In the genomic region with DNA sequence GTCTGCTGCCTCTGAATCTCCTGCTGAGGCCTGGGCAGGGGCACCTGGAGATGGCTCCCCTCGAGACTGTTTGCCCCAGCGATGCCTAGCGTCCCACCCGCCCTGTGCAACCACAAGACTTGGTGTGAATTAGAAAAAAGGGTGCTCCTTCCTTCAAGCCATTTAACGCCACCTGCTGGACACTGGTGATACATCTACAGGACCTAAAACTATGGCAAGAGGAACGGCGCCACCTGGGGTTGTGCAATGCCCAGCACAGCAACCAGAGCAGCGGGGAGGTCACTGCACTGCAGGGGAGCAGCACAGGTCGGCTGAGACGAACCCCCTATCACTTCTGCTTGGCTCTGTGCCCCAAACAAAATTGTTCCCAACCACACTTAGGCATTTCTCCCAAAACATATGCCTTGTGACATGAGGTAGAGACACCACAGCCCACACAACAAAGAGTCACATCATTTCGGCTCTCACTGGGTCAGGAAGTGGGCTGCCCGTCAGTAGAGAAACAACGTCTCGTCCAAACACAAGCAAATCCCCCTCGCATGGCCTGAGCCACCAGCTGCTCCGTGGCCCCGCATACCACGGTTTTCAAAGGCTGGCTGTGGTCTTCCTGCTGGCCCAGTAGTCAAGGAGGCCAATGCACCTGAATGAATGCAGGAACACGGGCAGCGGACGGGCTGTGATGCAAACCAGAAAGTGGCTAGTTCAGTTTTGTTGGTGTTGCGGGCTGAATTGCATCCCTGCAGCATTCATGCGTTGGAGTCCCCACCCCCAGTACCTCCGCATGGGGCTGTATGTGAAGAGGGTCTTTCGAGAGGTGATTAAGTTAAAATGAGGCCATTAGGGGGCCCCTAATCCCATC, we compare ENCODE assay signal across 9 cellular contexts.
DNase-seq lines count a peak whose midpoint lies in the region; ATAC-seq and TF ChIP-seq lines count a peak whose summit lies in the region.
"Had no signal": no experiment of that assay in that cellular context is flagged by ENCODE, and none has a peak within 500 bp of the region (broad histone marks: within the 10 kb centered on the region; RNA-seq: fewer than 3 reads in every experiment).

No MANE protein-coding gene starts in this region.

- H3K4me3 ChIP-seq in SJCRH30 = no peak overlapping the region
- H3K4me3 ChIP-seq in cardiac fibroblast (replicated peaks in 1 of 2; ENCODE audit: low read depth in 2 of 2, low read length in 2 of 2) = no peak overlapping the region
- H3K4me3 ChIP-seq in liver (ENCODE audit: low read depth in 1 of 3, low read length in 3 of 3) = no peak overlapping the region

- H3K27me3 ChIP-seq in SJCRH30 = no peaks in the 10 kb centered on the region
- H3K27me3 ChIP-seq in liver (ENCODE audit: control insufficient read depth in 4 of 4, insufficient read depth in 4 of 4, low read length in 3 of 4) = no peaks in the 10 kb centered on the region

- ATAC-seq in GM21723 (IDR thresholded peaks at IDR 0.05; ENCODE audit: unreplicated experiment) = no peak
- ATAC-seq: CD8-positive, alpha-beta T cell had no signal

- H3K9ac ChIP-seq in liver (ENCODE audit: low read depth in 1 of 2, low read length in 2 of 2) = no peak overlapping the region

- H3K27ac ChIP-seq in SJCRH30 = no peak overlapping the region
- no peak overlapping the region for H3K27ac ChIP-seq in liver (ENCODE audit: low read depth in 1 of 2, low read length in 2 of 2)

- peak; percentile 42 for TF ChIP-seq CTCF in cardiac fibroblast (IDR thresholded peaks at IDR 0.05; ENCODE audit: low read depth, low read length)
- TF ChIP-seq CTCF in liver (IDR thresholded peaks at IDR 0.05; ENCODE audit: low read depth, low read length, missing input control) = peak; percentile 53

- DNase-seq in SIG-M5 treated with dmso at 0.1 percent for 504 hours (lab: John Stamatoyannopoulos, UW; ENCODE audit: unreplicated experiment) (peak; percentile 42), SIG-M5 (lab: John Stamatoyannopoulos, UW) (no peak), NCI-H1092 (lab: John Stamatoyannopoulos, UW) (peak; percentile 96), SJCRH30 (peak; percentile 70 to 82), cardiac fibroblast (ENCODE audit: low read depth in 2 of 2) (peak; percentile 73 to 77)
- peak; percentile 23 for DNase-seq in stimulated activated CD8-positive, alpha-beta memory T cell treated with anti-CD3 and anti-CD28 coated beads, Interleukin-7, amount 100 ng/mL, for 24 hours (ENCODE audit: low read depth)

- H3K9me3 ChIP-seq in SJCRH30 (replicated peaks) (no peaks in the 10 kb centered on the region), liver (ENCODE audit: control insufficient read depth in 4 of 4, low read length in 3 of 4) (no peaks in the 10 kb centered on the region)

- 67% methylated on average over 25 of the region's 25 CpGs for WGBS in liver

- H3K36me3 ChIP-seq in SJCRH30 (no peaks in the 10 kb centered on the region), liver (ENCODE audit: control insufficient read depth in 4 of 4, insufficient read depth in 3 of 4, low read depth in 1 of 4, low read length in 3 of 4) (peaks cover 0 to 8% (median 1%) of the 10 kb centered on the region in 4 donors)

- no peaks in the 10 kb centered on the region for H3K4me1 ChIP-seq in SJCRH30
- H3K4me1 ChIP-seq in liver (ENCODE audit: control insufficient read depth in 4 of 4, insufficient read depth in 4 of 4, low read length in 3 of 4) = no peaks in the 10 kb centered on the region

- peak; percentile 68 to 81 for TF ChIP-seq RAD21 in liver (IDR thresholded peaks at IDR 0.05)

TF ChIP-seq in liver, 16 proteins besides CTCF, POLR2A, EP300 and RAD21:
- TF ChIP-seq RXRA (IDR thresholded peaks at IDR 0.05) (peak; percentile 43 to 74), HNF4A (conservative IDR thresholded peaks at IDR 0.05) (no peak)
